Comparison of ENCODE assay signal across 13 cellular contexts in the genomic region with DNA sequence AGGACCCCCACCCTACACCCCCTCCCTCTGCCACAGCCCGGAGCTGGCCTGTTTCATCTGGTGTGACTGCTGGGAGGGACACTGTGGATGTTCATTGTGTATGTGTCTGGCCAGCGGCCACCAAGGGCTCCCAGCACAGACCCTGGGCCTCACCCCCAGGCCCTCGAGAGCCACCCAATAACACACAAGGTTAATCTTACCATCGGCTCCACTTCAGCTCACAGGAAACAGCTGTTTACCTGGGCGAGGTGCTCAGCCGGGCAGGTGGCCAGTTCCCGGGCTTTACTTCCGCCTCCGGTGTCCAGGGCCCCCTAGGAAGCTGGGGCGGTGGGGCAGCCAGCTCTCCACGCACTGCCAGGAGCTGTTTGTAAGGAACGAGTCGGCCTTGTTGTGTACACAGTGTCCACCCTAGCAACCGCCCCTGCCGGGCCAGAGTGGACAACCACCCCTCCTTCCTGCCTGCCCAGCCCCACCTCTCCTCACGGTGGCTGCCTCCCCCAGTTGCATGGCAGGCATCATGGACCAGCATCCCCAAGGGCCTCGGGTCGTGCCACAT. TPM values are rescaled to one million over a fixed set of nuclear protein-coding genes. Genes with fewer than 3 reads are reported as not detected.
DNase-seq lines count a peak whose midpoint lies in the region; ATAC-seq and TF ChIP-seq lines count a peak whose summit lies in the region.
"Had no signal": no experiment of that assay in that cellular context is flagged by ENCODE, and none has a peak within 500 bp of the region (broad histone marks: within the 10 kb centered on the region; RNA-seq: fewer than 3 reads in every experiment).

No MANE protein-coding gene starts in this region.

- H3K36me3 ChIP-seq in mammary epithelial cell (ENCODE audit: insufficient read depth, low read length): no peaks in the 10 kb centered on the region
- H3K36me3 ChIP-seq in RWPE2 (ENCODE audit: low read depth): no peaks in the 10 kb centered on the region
- no peaks in the 10 kb centered on the region for H3K36me3 ChIP-seq in left lung
- H3K36me3 ChIP-seq in transverse colon: no peaks in the 10 kb centered on the region

- TF ChIP-seq EP300 in transverse colon (IDR thresholded peaks at IDR 0.05; ENCODE audit: low read depth): no peak

- H3K4me1 ChIP-seq in mammary epithelial cell (ENCODE audit: insufficient read depth, low read length) (no peaks in the 10 kb centered on the region), RWPE2 (ENCODE audit: insufficient read depth, poor library complexity, severe bottlenecking) (peaks cover 10% of the 10 kb centered on the region), left lung (peaks cover 16 to 25% of the 10 kb centered on the region in 2 donors), transverse colon (peaks cover 33 to 52% (median 51%) of the 10 kb centered on the region in 4 donors)

- no peaks in the 10 kb centered on the region for H3K79me2 ChIP-seq in mammary epithelial cell (ENCODE audit: insufficient read depth, low read length)

- dilution Hi-C loops in mammary epithelial cell (cut with HindIII; ENCODE audit: low sequenced_read_pairs): no loop called here

- no peak overlapping the region for H3K9ac ChIP-seq in mammary epithelial cell (ENCODE audit: insufficient read depth, low read length)

- no peak overlapping the region for H2AFZ ChIP-seq in mammary epithelial cell (ENCODE audit: low read depth, low read length)

- no TSS peak for BruUV-seq in MCF 10A (replicated peaks; lab: Mats Ljungman, UMichigan)
- BruUV-seq in mammary epithelial cell (replicated peaks; lab: Mats Ljungman, UMichigan): no TSS peak

- H3K27ac ChIP-seq in mammary epithelial cell (ENCODE audit: insufficient read depth, low read depth, low read length) (no peak overlapping the region), RWPE2 (ENCODE audit: poor library complexity, severe bottlenecking) (no peak overlapping the region), left lung (peak overlapping the region in 1 of 2 donors; percentile 15), transverse colon (peak overlapping the region; percentile 52 to 87 (median 66))

- H3K4me2 ChIP-seq in mammary epithelial cell (ENCODE audit: insufficient read depth, low read depth, low read length): no peak overlapping the region

- H3K27me3 ChIP-seq in mammary epithelial cell (ENCODE audit: insufficient read depth, low read length) (no peaks in the 10 kb centered on the region), RWPE2 (ENCODE audit: insufficient read depth, poor library complexity, severe bottlenecking) (no peaks in the 10 kb centered on the region), left lung (no peaks in the 10 kb centered on the region), transverse colon (no peaks in the 10 kb centered on the region)

- WGBS in mammary epithelial cell (ENCODE audit: low coverage, missing lambda C conversion rate): 91% methylated on average over 4 of the region's 18 CpGs
- 59% methylated on average over 17 of the region's 18 CpGs; no CpG with 5 or more reads in 1 of the 2 donors for WGBS in transverse colon (ENCODE audit: low coverage in 1 of 2), 2 donors

- ATAC-seq in RWPE2 (ENCODE audit: low read depth) (peak; percentile 40), left lung (peak; percentile 80)
- no peak for ATAC-seq in stimulated activated naive CD8-positive, alpha-beta T cell treated with anti-CD3 and anti-CD28 coated beads, Interleukin-15, Interleukin-2, amounts not matched to agents 100 U/mL and 50 U/mL, for 24 hours
- ATAC-seq: WTC11 had no signal

- H3K4me3 Mint-ChIP-seq in MCF 10A (ENCODE audit: unreplicated experiment): no peak overlapping the region
- H3K4me3 Mint-ChIP-seq: brain, WTC11 had no signal

- no peaks in the 10 kb centered on the region for H3K4me1 Mint-ChIP-seq in MCF 10A (ENCODE audit: insufficient read depth, unreplicated experiment)

- H3K9me3 ChIP-seq in mammary epithelial cell (replicated peaks; ENCODE audit: insufficient read depth, low read length): no peaks in the 10 kb centered on the region
- no peaks in the 10 kb centered on the region for H3K9me3 ChIP-seq in RWPE2 (ENCODE audit: severe bottlenecking)
- no peaks in the 10 kb centered on the region for H3K9me3 ChIP-seq in left lung
- H3K9me3 ChIP-seq in transverse colon: no peaks in the 10 kb centered on the region

- CTCF ChIA-PET in MCF 10A (lab: Yijun Ruan, JAX) (no interaction called here), mammary epithelial cell (lab: Charles Lee; ENCODE audit: low non-redundant PET) (no interaction called here)

- no peak overlapping the region for H3K4me3 ChIP-seq in mammary epithelial cell (replicated peaks in 1 of 3; ENCODE audit: insufficient read depth in 1 of 3, low read depth in 2 of 3, low read length in 3 of 3)
- no peak overlapping the region for H3K4me3 ChIP-seq in RWPE2 (ENCODE audit: severe bottlenecking)
- H3K4me3 ChIP-seq in left lung: no peak overlapping the region
- H3K4me3 ChIP-seq in transverse colon: no peak overlapping the region

- H3K36me3 Mint-ChIP-seq in MCF 10A (ENCODE audit: insufficient read depth, unreplicated experiment): peaks cover 4% of the 10 kb centered on the region
- H3K36me3 Mint-ChIP-seq: brain, WTC11 had no signal

- peaks cover 3% of the 10 kb centered on the region for H4K20me1 ChIP-seq in mammary epithelial cell (ENCODE audit: insufficient read depth, low read length)

- no peak overlapping the region for H3K27ac Mint-ChIP-seq in MCF 10A (ENCODE audit: low read depth, unreplicated experiment)
- H3K27ac Mint-ChIP-seq: WTC11 had no signal

- in situ Hi-C loops in mammary epithelial cell (cut with MboI; ENCODE audit: low sequenced_read_pairs in 2 of 2): no loop called here
- in situ Hi-C loops in transverse colon (cut with MboI; ENCODE audit: low pct_ligation_motif_present in 1 of 4, low pct_unique_long_range_greater_than_20kb in 1 of 4, low sequenced_read_pairs in 3 of 4): no loop called here

- no peaks in the 10 kb centered on the region for H3K27me3 Mint-ChIP-seq in MCF 10A (ENCODE audit: insufficient read depth, unreplicated experiment)
- H3K27me3 Mint-ChIP-seq: brain had no signal

- H3K9me3 Mint-ChIP-seq in MCF 10A (ENCODE audit: unreplicated experiment): no peaks in the 10 kb centered on the region
- H3K9me3 Mint-ChIP-seq: brain, WTC11 had no signal

- TF ChIP-seq CTCF in MCF 10A (IDR thresholded peaks at IDR 0.05; ENCODE audit: unreplicated experiment) (no peak), mammary epithelial cell (conservative IDR thresholded peaks at IDR 0.05 in 1 of 2, IDR thresholded peaks at IDR 0.05 in 1 of 2; ENCODE audit: extremely low read depth in 1 of 2, insufficient read depth in 1 of 2, low read depth in 1 of 2, low read length in 2 of 2) (no peak), RWPE2 (IDR thresholded peaks at IDR 0.05; ENCODE audit: poor library complexity, severe bottlenecking) (no peak), left lung (IDR thresholded peaks at IDR 0.05) (no peak), transverse colon (IDR thresholded peaks at IDR 0.05) (peak in 1 of 5 experiments; percentile 18)

- POLR2A ChIA-PET in MCF 10A (lab: Yijun Ruan, JAX): no interaction called here

- DNase-seq in MCF 10A (ENCODE audit: unreplicated experiment): peak; percentile 36
- no peak for DNase-seq in mammary epithelial cell
- DNase-seq in RWPE2 (ENCODE audit: low spot score): no peak
- DNase-seq in left lung: peak in 1 of 2 donors; percentile 80
- peak; percentile 84 for DNase-seq in transverse colon
- no peak for DNase-seq in SIG-M5 treated with dmso at 0.1 percent for 504 hours (lab: John Stamatoyannopoulos, UW; ENCODE audit: unreplicated experiment)
- no peak for DNase-seq in NOMO-1 treated with dmso at 0.1 percent for 144 hours (lab: John Stamatoyannopoulos, UW; ENCODE audit: unreplicated experiment)
- DNase-seq in stimulated activated naive CD8-positive, alpha-beta T cell treated with anti-CD3 and anti-CD28 coated beads, Interleukin-15, Interleukin-2, amounts not matched to agents 100 U/mL and 50 U/mL, for 24 hours: no peak
- DNase-seq: EL, RPMI8226 had no signal

- TF ChIP-seq POLR2A in transverse colon (IDR thresholded peaks at IDR 0.05): no peak

- intact Hi-C loops in MCF 10A (cut with micrococcal nuclease): no loop called here
- intact Hi-C loops in mammary epithelial cell (cut with micrococcal nuclease): no loop called here
- intact Hi-C loops in left lung (cut with DNase I): no loop called here
- intact Hi-C loops in transverse colon (cut with DNase I; ENCODE audit: low total_unique reads): no loop called here

RNA-seq across cellular contexts. Expression of a gene that starts 49.5 kb away (rescaled TPM):
- total RNA-seq in MCF 10A (2022) (not detected in 2 replicates), mammary epithelial cell (1 to 10 TPM in 1 of 2 donors, not detected in 1; 1.2 TPM), left lung (10 to 100 TPM in 1 of 2 donors, 1 to 10 TPM in 1; 1.9 to 47.7 TPM), transverse colon (under 1 TPM in 2 of 4 donors, not detected in 2; 0.32 to 0.55 TPM)
- polyA plus RNA-seq in mammary epithelial cell: not detected
- polyA minus RNA-seq in mammary epithelial cell: not detected
- total RNA-seq: epithelial cell of proximal tubule had no signal

RNA-seq across cellular contexts. Expression of a gene that starts 58.2 kb away (rescaled TPM):
- total RNA-seq in MCF 10A (2022) (8.6 and 11.1 TPM in 2 replicates), mammary epithelial cell (1 to 10 TPM; 2.2 to 8.2 TPM), left lung (10 to 100 TPM; 11.3 to 13.8 TPM), transverse colon (10 to 100 TPM in 1 of 4 donors, 1 to 10 TPM in 3; 6.2 to 17.6 (median 7.7) TPM)
- polyA plus RNA-seq in mammary epithelial cell: 2.2 TPM
- polyA minus RNA-seq in mammary epithelial cell: 5.9 TPM

Comparison
In these comparisons a context has a peak if more than half of its experiments do, and no peak if none do; other contexts are left out.
1. DNase-seq: peak in MCF 10A (single experiment) and transverse colon (single experiment); none in mammary epithelial cell (single experiment), RWPE2 (single experiment), SIG-M5 treated with dmso at 0.1 percent for 504 hours (single experiment), NOMO-1 treated with dmso at 0.1 percent for 144 hours (single experiment) and stimulated activated naive CD8-positive, alpha-beta T cell treated with anti-CD3 and anti-CD28 coated beads, Interleukin-15, Interleukin-2, amounts not matched to agents 100 U/mL and 50 U/mL, for 24 hours (single experiment).
2. H3K27ac ChIP-seq: peak in transverse colon (4 of 4); none in mammary epithelial cell (single experiment) and RWPE2 (single experiment).